In genomic region chr2:112942654-112943002, GRCh38 we compare ENCODE assay signal across 1 cellular context.
TF ChIP-seq lines count a peak whose summit lies in the region.

No MANE protein-coding gene starts in this region.

TF ChIP-seq in HepG2, 621 proteins besides CTCF, POLR2A, EP300 and RAD21:
- peak; percentile 54 for TF ChIP-seq FOSL2 (CRISPR knock-in tag; IDR thresholded peaks at IDR 0.05)
- no peak for TF ChIP-seq ZNF335 (CRISPR knock-in tag; IDR thresholded peaks at IDR 0.05)
TF ChIP-seq in HepG2: peak in this region for 1.
